Comparison of ENCODE assay signal across 13 cellular contexts in genomic region chr9:137630684-137631083, GRCh38. TPM values are rescaled to one million over a fixed set of nuclear protein-coding genes. Genes with fewer than 3 reads are reported as not detected.
A peak's percentile ranks its signal among the peaks of the same experiment; 100 is the strongest.
DNase-seq lines count a peak whose midpoint lies in the region; ATAC-seq, FAIRE-seq and TF ChIP-seq lines count a peak whose summit lies in the region.
"Had no signal": no experiment of that assay in that cellular context is flagged by ENCODE, and none has a peak within 500 bp of the region (broad histone marks: within the 10 kb centered on the region; RNA-seq: fewer than 3 reads in every experiment).

No MANE protein-coding gene starts in this region.

- H4K20me1 ChIP-seq in HepG2 (ENCODE audit: insufficient read depth, low read length): peaks cover 25% of the 10 kb centered on the region

- H3K9ac ChIP-seq in HepG2 (ENCODE audit: insufficient read depth, low read depth, low read length): no peak overlapping the region

- no peaks in the 10 kb centered on the region for H3K27me3 Mint-ChIP-seq in activated naive CD8-positive, alpha-beta T cell treated with anti-CD3 and anti-CD28 coated beads for 36 hours

- TF ChIP-seq EP300 in HepG2 (IDR thresholded peaks at IDR 0.05; ENCODE audit: low read depth in 2 of 2, low read length in 2 of 2): no peak
- no peak for TF ChIP-seq EP300 in HepG2 (CRISPR knock-in tag; IDR thresholded peaks at IDR 0.05; ENCODE audit: borderline replicate concordance)

- no peak for FAIRE-seq in HepG2 (lab: Jason Lieb, UNC)
- FAIRE-seq: TTC549 had no signal

- H3K27me3 ChIP-seq in right cardiac atrium (ENCODE audit: control insufficient read depth, insufficient read depth): no peaks in the 10 kb centered on the region
- no peaks in the 10 kb centered on the region for H3K27me3 ChIP-seq in HepG2 (ENCODE audit: control insufficient read depth in 1 of 2, insufficient read depth in 2 of 2, low read length in 2 of 2)
- H3K27me3 ChIP-seq in upper lobe of right lung: no peaks in the 10 kb centered on the region
- H3K27me3 ChIP-seq in psoas muscle (ENCODE audit: insufficient read depth in 3 of 3, low read length in 2 of 3): no peaks in the 10 kb centered on the region
- H3K27me3 ChIP-seq: heart right ventricle had no signal

- no TSS peak for BruUV-seq in HepG2 (replicated peaks; lab: Mats Ljungman, UMichigan)

- peaks cover 20% of the 10 kb centered on the region for H3K36me3 Mint-ChIP-seq in activated naive CD8-positive, alpha-beta T cell treated with anti-CD3 and anti-CD28 coated beads for 36 hours

- peaks cover 46% of the 10 kb centered on the region for H3K4me1 Mint-ChIP-seq in activated naive CD8-positive, alpha-beta T cell treated with anti-CD3 and anti-CD28 coated beads for 36 hours

- TF ChIP-seq RAD21 in HepG2 (CRISPR knock-in tag; IDR thresholded peaks at IDR 0.05): no peak

- H3K79me2 ChIP-seq in HepG2 (ENCODE audit: insufficient read depth, low read length): peaks cover 81% of the 10 kb centered on the region

- peak overlapping the region; percentile 19 for H3K4me3 Mint-ChIP-seq in activated naive CD8-positive, alpha-beta T cell treated with anti-CD3 and anti-CD28 coated beads for 36 hours

- POLR2A ChIA-PET in HepG2 (lab: Yijun Ruan, JAX): no interaction called here

- no peaks in the 10 kb centered on the region for H3K9me3 ChIP-seq in right cardiac atrium (ENCODE audit: control insufficient read depth, low read length)
- no peaks in the 10 kb centered on the region for H3K9me3 ChIP-seq in HepG2 (ENCODE audit: low read length)
- no peaks in the 10 kb centered on the region for H3K9me3 ChIP-seq in upper lobe of right lung
- H3K9me3 ChIP-seq in psoas muscle: no peaks in the 10 kb centered on the region
- H3K9me3 ChIP-seq: heart right ventricle had no signal

- peak; percentile 7 to 41 for ATAC-seq in right cardiac atrium
- no peak; the same call in 2 of the 3 replicates for ATAC-seq in HepG2
- no peak for ATAC-seq in upper lobe of right lung
- ATAC-seq in GM21528 (IDR thresholded peaks at IDR 0.05; ENCODE audit: low FRiP score, unreplicated experiment): no peak
- ATAC-seq in psoas muscle: no peak
- ATAC-seq: Right ventricle myocardium inferior had no signal

- H3K4me1 ChIP-seq in right cardiac atrium (ENCODE audit: control insufficient read depth, insufficient read depth, low read length) (peaks cover 15% of the 10 kb centered on the region), HepG2 (ENCODE audit: insufficient read depth, low read length) (peaks cover 35% of the 10 kb centered on the region), upper lobe of right lung (peaks cover 45% of the 10 kb centered on the region), psoas muscle (peaks cover 30% of the 10 kb centered on the region)

- no peak overlapping the region for H2AFZ ChIP-seq in HepG2 (ENCODE audit: low read length)

- no peak overlapping the region for H3K4me2 ChIP-seq in HepG2 (ENCODE audit: low read depth, low read length)

- intact Hi-C loops in right cardiac atrium (cut with DNase I) (no loop called here), cardiac septum (cut with DNase I) (no loop called here), HepG2 (cut with micrococcal nuclease; ENCODE audit: unreplicated experiment) (no loop called here), upper lobe of right lung (cut with DNase I) (no loop called here), psoas muscle (cut with DNase I) (no loop called here)

- no peak for TF ChIP-seq POLR2A in HepG2 (IDR thresholded peaks at IDR 0.05; ENCODE audit: insufficient read depth in 1 of 2, low read depth in 2 of 2, low read length in 2 of 2)

- H3K4me3 ChIP-seq in right cardiac atrium (ENCODE audit: low read length) (no peak overlapping the region), HepG2 (replicated peaks in 1 of 3; ENCODE audit: insufficient read depth in 1 of 3, low read depth in 2 of 3, low read length in 3 of 3) (no peak overlapping the region), upper lobe of right lung (no peak overlapping the region), psoas muscle (no peak overlapping the region)
- H3K4me3 ChIP-seq: heart right ventricle had no signal

- H3K27ac Mint-ChIP-seq in activated naive CD8-positive, alpha-beta T cell treated with anti-CD3 and anti-CD28 coated beads for 36 hours: no peak overlapping the region

- WGBS in right cardiac atrium: 70% methylated on average over 4 of the region's 4 CpGs
- 93% methylated on average over 4 of the region's 4 CpGs for WGBS in HepG2 (ENCODE audit: low lambda C conversion rate)
- WGBS in psoas muscle, 3 donors: 58 to 83% (median 80%) methylated on average over 4 of the region's 4 CpGs

- H3K27ac ChIP-seq in right cardiac atrium (ENCODE audit: low read length) (no peak overlapping the region), HepG2 (ENCODE audit: extremely low read length, insufficient read depth, low read length) (no peak overlapping the region), upper lobe of right lung (peak overlapping the region; percentile 30), psoas muscle (no peak overlapping the region)
- H3K27ac ChIP-seq: heart right ventricle had no signal

- in situ Hi-C loops in HepG2 (cut with HindIII; ENCODE audit: extremely low pct_ligation_motif_present, low pct_unique_long_range_greater_than_20kb): no loop called here

- H3K9me3 Mint-ChIP-seq in activated naive CD8-positive, alpha-beta T cell treated with anti-CD3 and anti-CD28 coated beads for 36 hours: no peaks in the 10 kb centered on the region

- no peak for TF ChIP-seq CTCF in HepG2 (CRISPR knock-in tag; IDR thresholded peaks at IDR 0.05)
- no peak for TF ChIP-seq CTCF in upper lobe of right lung (IDR thresholded peaks at IDR 0.05)
- no peak for TF ChIP-seq CTCF in psoas muscle (IDR thresholded peaks at IDR 0.05)

- peaks cover 0 to 1% of the 10 kb centered on the region in 2 experiments; a peak in 2 of 5 replicates for H3K36me3 ChIP-seq in HepG2 (replicated peaks in 1 of 2; ENCODE audit: control insufficient read depth in 1 of 2, insufficient read depth in 2 of 2, low read length in 2 of 2)
- no peaks in the 10 kb centered on the region for H3K36me3 ChIP-seq in upper lobe of right lung
- H3K36me3 ChIP-seq in psoas muscle (ENCODE audit: insufficient read depth in 1 of 2, low read depth in 1 of 2): no peaks in the 10 kb centered on the region
- H3K36me3 ChIP-seq: heart right ventricle had no signal

- DNase-seq in right cardiac atrium (no peak), cardiac septum (ENCODE audit: low spot score) (no peak), HepG2 (ENCODE audit: low spot score) (no peak), upper lobe of right lung (no peak), psoas muscle (no peak), retina (no peak)
- DNase-seq in activated naive CD8-positive, alpha-beta T cell treated with anti-CD3 and anti-CD28 coated beads for 36 hours: no peak
- DNase-seq: heart right ventricle, NCI-H1092 treated with DMSO at 0.1 percent for 48 hours, NCI-H510A treated with DMSO at 0.1 percent for 48 hours had no signal

- CTCF ChIA-PET in HepG2 (lab: Yijun Ruan, JAX; ENCODE audit: low intra/inter-chr PET ratio, low total read pairs): no interaction called here

RNA-seq across cellular contexts. Expression of gene EHMT1, which starts 11.9 kb away (rescaled TPM):
- total RNA-seq in right cardiac atrium (10 to 100 TPM; 34.8 to 38.6 (median 37.1) TPM), cardiac septum (39.8 TPM), HepG2 (2016; rRNA removed; fragmentation: Illumina TruSeq; extraction: Trizol) (19.2 and 23.0 TPM in 2 replicates), upper lobe of right lung (82.7 TPM), psoas muscle (10 to 100 TPM; 29.2 to 49.6 (median 38.5) TPM)
- polyA plus RNA-seq in right cardiac atrium (23.3 TPM), HepG2 (2011; rRNA removed) (27.1 and 32.7 TPM in 2 replicates), psoas muscle (10 to 100 TPM; 29.0 to 31.2 (median 29.6) TPM)
- total RNA-seq in activated naive CD8-positive, alpha-beta T cell treated with anti-CD3 and anti-CD28 coated beads for 36 hours: 10 to 100 TPM; 65.9 to 66.3 TPM
- total RNA-seq in HepG2 (2016; cell fraction: cytosol; rRNA removed; fragmentation: Illumina TruSeq; extraction: Trizol; ENCODE audit: low read depth): 32.6 and 34.0 TPM in 2 replicates
- total RNA-seq in HepG2 (2016; cell fraction: insoluble cytoplasmic fraction; rRNA removed; fragmentation: Illumina TruSeq; extraction: Trizol): 15.2 and 25.2 TPM in 2 replicates
- 17.9 and 21.2 TPM in 2 replicates for total RNA-seq in HepG2 (2016; cell fraction: membrane; rRNA removed; fragmentation: Illumina TruSeq; extraction: Trizol)
- 21.3 and 28.8 TPM in 2 replicates for total RNA-seq in HepG2 (2016; cell fraction: nucleus; rRNA removed; fragmentation: Illumina TruSeq; extraction: Trizol)
- polyA plus RNA-seq in HepG2 (2011; cell fraction: cytosol; rRNA removed): 15.3 and 21.9 TPM in 2 replicates
- 115 and 134 TPM in 2 replicates for polyA plus RNA-seq in HepG2 (2011; cell fraction: nucleus; rRNA removed)
- polyA plus RNA-seq in HepG2 (2012): 23.7 and 24.3 TPM in 2 replicates
- polyA plus RNA-seq in HepG2 (2016; cell fraction: cytosol; fragmentation: Illumina TruSeq; extraction: Trizol; ENCODE audit: low read depth): 2.4 TPM in 2 replicates
- 15.9 and 22.8 TPM in 2 replicates for polyA plus RNA-seq in HepG2 (2016; cell fraction: insoluble cytoplasmic fraction; fragmentation: Illumina TruSeq; extraction: Trizol; ENCODE audit: low read depth)
- 6.3 and 6.9 TPM in 2 replicates for polyA plus RNA-seq in HepG2 (2016; cell fraction: membrane; fragmentation: Illumina TruSeq; extraction: Trizol; ENCODE audit: low read depth)
- polyA plus RNA-seq in HepG2 (2016; cell fraction: nucleus; fragmentation: Illumina TruSeq; extraction: Trizol; ENCODE audit: insufficient read depth, low read depth): 70.5 and 71.6 TPM in 2 replicates
- 74.8 and 208 TPM in 2 replicates for polyA minus RNA-seq in HepG2 (2011; rRNA and poly(A)+ RNA removed; ENCODE audit: low replicate concordance)
- polyA minus RNA-seq in HepG2 (2011; cell fraction: cytosol; rRNA and poly(A)+ RNA removed): 20.1 and 23.4 TPM in 2 replicates
- 41.9 and 46.2 TPM in 2 replicates for polyA minus RNA-seq in HepG2 (2011; cell fraction: nucleus; rRNA and poly(A)+ RNA removed)

RNA-seq across cellular contexts. Expression of gene ARRDC1, which starts 25.2 kb away (rescaled TPM):
- total RNA-seq in right cardiac atrium (10 to 100 TPM; 13.7 to 24.3 (median 20.2) TPM), cardiac septum (21.1 TPM), HepG2 (2016; rRNA removed; fragmentation: Illumina TruSeq; extraction: Trizol) (13.4 and 21.7 TPM in 2 replicates), upper lobe of right lung (69.1 TPM), psoas muscle (10 to 100 TPM in 3 of 4 donors, 1 to 10 TPM in 1; 6.9 to 17.6 (median 14.6) TPM)
- polyA plus RNA-seq in right cardiac atrium (38.7 TPM), HepG2 (2011; rRNA removed) (44.4 and 50.9 TPM in 2 replicates), psoas muscle (10 to 100 TPM; 12.6 to 18.9 (median 14.2) TPM)
- 10 to 100 TPM; 28.6 to 29.3 TPM for total RNA-seq in activated naive CD8-positive, alpha-beta T cell treated with anti-CD3 and anti-CD28 coated beads for 36 hours
- total RNA-seq in HepG2 (2016; cell fraction: cytosol; rRNA removed; fragmentation: Illumina TruSeq; extraction: Trizol; ENCODE audit: low read depth): 8.4 and 10.0 TPM in 2 replicates
- 12.6 and 23.4 TPM in 2 replicates for total RNA-seq in HepG2 (2016; cell fraction: insoluble cytoplasmic fraction; rRNA removed; fragmentation: Illumina TruSeq; extraction: Trizol)
- total RNA-seq in HepG2 (2016; cell fraction: membrane; rRNA removed; fragmentation: Illumina TruSeq; extraction: Trizol): 8.5 and 10.9 TPM in 2 replicates
- 14.0 and 15.0 TPM in 2 replicates for total RNA-seq in HepG2 (2016; cell fraction: nucleus; rRNA removed; fragmentation: Illumina TruSeq; extraction: Trizol)
- 23.8 and 38.3 TPM in 2 replicates for polyA plus RNA-seq in HepG2 (2011; cell fraction: cytosol; rRNA removed)
- polyA plus RNA-seq in HepG2 (2011; cell fraction: nucleus; rRNA removed): 240 and 305 TPM in 2 replicates
- 16.2 and 19.0 TPM in 2 replicates for polyA plus RNA-seq in HepG2 (2012)
- polyA plus RNA-seq in HepG2 (2016; cell fraction: cytosol; fragmentation: Illumina TruSeq; extraction: Trizol; ENCODE audit: low read depth): 5.5 and 7.1 TPM in 2 replicates
- polyA plus RNA-seq in HepG2 (2016; cell fraction: insoluble cytoplasmic fraction; fragmentation: Illumina TruSeq; extraction: Trizol; ENCODE audit: low read depth): 13.7 and 16.1 TPM in 2 replicates
- polyA plus RNA-seq in HepG2 (2016; cell fraction: membrane; fragmentation: Illumina TruSeq; extraction: Trizol; ENCODE audit: low read depth): 6.1 and 7.5 TPM in 2 replicates
- polyA plus RNA-seq in HepG2 (2016; cell fraction: nucleus; fragmentation: Illumina TruSeq; extraction: Trizol; ENCODE audit: insufficient read depth, low read depth): 53.7 and 57.4 TPM in 2 replicates
- 48.5 and 187 TPM in 2 replicates for polyA minus RNA-seq in HepG2 (2011; rRNA and poly(A)+ RNA removed; ENCODE audit: low replicate concordance)
- 10.7 and 12.0 TPM in 2 replicates for polyA minus RNA-seq in HepG2 (2011; cell fraction: cytosol; rRNA and poly(A)+ RNA removed)
- 32.6 and 32.9 TPM in 2 replicates for polyA minus RNA-seq in HepG2 (2011; cell fraction: nucleus; rRNA and poly(A)+ RNA removed)

RNA-seq across cellular contexts. Expression of gene ZMYND19, which starts 40.4 kb away (rescaled TPM):
- total RNA-seq in right cardiac atrium (1 to 10 TPM; 7.6 to 9.4 (median 9.0) TPM), cardiac septum (11.2 TPM), HepG2 (2016; rRNA removed; fragmentation: Illumina TruSeq; extraction: Trizol) (29.6 and 38.7 TPM in 2 replicates), upper lobe of right lung (18.3 TPM), psoas muscle (10 to 100 TPM; 11.7 to 21.2 (median 13.3) TPM)
- polyA plus RNA-seq in right cardiac atrium (9.5 TPM), HepG2 (2011; rRNA removed) (21.3 and 21.8 TPM in 2 replicates), psoas muscle (10 to 100 TPM; 15.2 to 27.2 (median 16.5) TPM)
- total RNA-seq in activated naive CD8-positive, alpha-beta T cell treated with anti-CD3 and anti-CD28 coated beads for 36 hours: 10 to 100 TPM; 55.6 to 56.4 TPM
- 103 and 108 TPM in 2 replicates for total RNA-seq in HepG2 (2016; cell fraction: cytosol; rRNA removed; fragmentation: Illumina TruSeq; extraction: Trizol; ENCODE audit: low read depth)
- total RNA-seq in HepG2 (2016; cell fraction: insoluble cytoplasmic fraction; rRNA removed; fragmentation: Illumina TruSeq; extraction: Trizol): 26.0 and 40.1 TPM in 2 replicates
- 93.6 and 97.4 TPM in 2 replicates for total RNA-seq in HepG2 (2016; cell fraction: membrane; rRNA removed; fragmentation: Illumina TruSeq; extraction: Trizol)
- 26.3 and 30.8 TPM in 2 replicates for total RNA-seq in HepG2 (2016; cell fraction: nucleus; rRNA removed; fragmentation: Illumina TruSeq; extraction: Trizol)
- polyA plus RNA-seq in HepG2 (2011; cell fraction: cytosol; rRNA removed): 19.1 and 23.2 TPM in 2 replicates
- 46.9 and 49.7 TPM in 2 replicates for polyA plus RNA-seq in HepG2 (2011; cell fraction: nucleus; rRNA removed)
- 16.9 and 18.6 TPM in 2 replicates for polyA plus RNA-seq in HepG2 (2012)
- 80.6 TPM in 2 replicates for polyA plus RNA-seq in HepG2 (2016; cell fraction: cytosol; fragmentation: Illumina TruSeq; extraction: Trizol; ENCODE audit: low read depth)
- polyA plus RNA-seq in HepG2 (2016; cell fraction: insoluble cytoplasmic fraction; fragmentation: Illumina TruSeq; extraction: Trizol; ENCODE audit: low read depth): 32.1 and 34.5 TPM in 2 replicates
- polyA plus RNA-seq in HepG2 (2016; cell fraction: membrane; fragmentation: Illumina TruSeq; extraction: Trizol; ENCODE audit: low read depth): 89.7 and 93.0 TPM in 2 replicates
- 60.9 and 67.4 TPM in 2 replicates for polyA plus RNA-seq in HepG2 (2016; cell fraction: nucleus; fragmentation: Illumina TruSeq; extraction: Trizol; ENCODE audit: insufficient read depth, low read depth)
- polyA minus RNA-seq in HepG2 (2011; rRNA and poly(A)+ RNA removed; ENCODE audit: low replicate concordance): 9.8 and 59.1 TPM in 2 replicates
- polyA minus RNA-seq in HepG2 (2011; cell fraction: cytosol; rRNA and poly(A)+ RNA removed): 6.4 and 6.5 TPM in 2 replicates
- 13.0 and 13.1 TPM in 2 replicates for polyA minus RNA-seq in HepG2 (2011; cell fraction: nucleus; rRNA and poly(A)+ RNA removed)

RNA-seq across cellular contexts. Expression of gene DPH7, which starts 52.0 kb away (rescaled TPM):
- 10 to 100 TPM; 17.8 to 28.1 (median 21.1) TPM for total RNA-seq in right cardiac atrium
- 20.5 TPM for polyA plus RNA-seq in right cardiac atrium
- total RNA-seq in cardiac septum: 21.2 TPM
- total RNA-seq in activated naive CD8-positive, alpha-beta T cell treated with anti-CD3 and anti-CD28 coated beads for 36 hours: 10 to 100 TPM; 31.7 to 33.7 TPM
- total RNA-seq in HepG2 (2016; rRNA removed; fragmentation: Illumina TruSeq; extraction: Trizol): 22.6 and 31.6 TPM in 2 replicates
- total RNA-seq in HepG2 (2016; cell fraction: cytosol; rRNA removed; fragmentation: Illumina TruSeq; extraction: Trizol; ENCODE audit: low read depth): 23.7 and 28.0 TPM in 2 replicates
- total RNA-seq in HepG2 (2016; cell fraction: insoluble cytoplasmic fraction; rRNA removed; fragmentation: Illumina TruSeq; extraction: Trizol): 21.4 and 31.8 TPM in 2 replicates
- total RNA-seq in HepG2 (2016; cell fraction: membrane; rRNA removed; fragmentation: Illumina TruSeq; extraction: Trizol): 27.7 and 31.4 TPM in 2 replicates
- 34.5 and 40.2 TPM in 2 replicates for total RNA-seq in HepG2 (2016; cell fraction: nucleus; rRNA removed; fragmentation: Illumina TruSeq; extraction: Trizol)
- 27.6 and 36.9 TPM in 2 replicates for polyA plus RNA-seq in HepG2 (2011; rRNA removed)
- polyA plus RNA-seq in HepG2 (2011; cell fraction: cytosol; rRNA removed): 15.3 and 20.0 TPM in 2 replicates
- 128 and 151 TPM in 2 replicates for polyA plus RNA-seq in HepG2 (2011; cell fraction: nucleus; rRNA removed)
- 15.1 and 23.7 TPM in 2 replicates for polyA plus RNA-seq in HepG2 (2012)
- polyA plus RNA-seq in HepG2 (2016; cell fraction: cytosol; fragmentation: Illumina TruSeq; extraction: Trizol; ENCODE audit: low read depth): 12.4 and 19.6 TPM in 2 replicates
- 16.4 and 19.1 TPM in 2 replicates for polyA plus RNA-seq in HepG2 (2016; cell fraction: insoluble cytoplasmic fraction; fragmentation: Illumina TruSeq; extraction: Trizol; ENCODE audit: low read depth)
- 18.6 and 24.9 TPM in 2 replicates for polyA plus RNA-seq in HepG2 (2016; cell fraction: membrane; fragmentation: Illumina TruSeq; extraction: Trizol; ENCODE audit: low read depth)
- polyA plus RNA-seq in HepG2 (2016; cell fraction: nucleus; fragmentation: Illumina TruSeq; extraction: Trizol; ENCODE audit: insufficient read depth, low read depth): 78.6 and 82.4 TPM in 2 replicates
- 13.7 and 46.0 TPM in 2 replicates for polyA minus RNA-seq in HepG2 (2011; rRNA and poly(A)+ RNA removed; ENCODE audit: low replicate concordance)
- 4.0 and 7.5 TPM in 2 replicates for polyA minus RNA-seq in HepG2 (2011; cell fraction: cytosol; rRNA and poly(A)+ RNA removed)
- 27.8 and 33.3 TPM in 2 replicates for polyA minus RNA-seq in HepG2 (2011; cell fraction: nucleus; rRNA and poly(A)+ RNA removed)
- total RNA-seq in upper lobe of right lung: 30.2 TPM
- 10 to 100 TPM in 3 of 4 donors, 1 to 10 TPM in 1; 9.1 to 17.8 (median 11.0) TPM for total RNA-seq in psoas muscle
- 10 to 100 TPM; 14.1 to 16.8 (median 15.3) TPM for polyA plus RNA-seq in psoas muscle

Comparison
In these comparisons a context has a peak if more than half of its experiments do, and no peak if none do; other contexts are left out.
1. ATAC-seq: peak in right cardiac atrium (2 of 2); none in HepG2 (single experiment), upper lobe of right lung (single experiment), GM21528 (single experiment) and psoas muscle (0 of 4).